Comparison of ENCODE assay signal across 21 cellular contexts in the genomic region with DNA sequence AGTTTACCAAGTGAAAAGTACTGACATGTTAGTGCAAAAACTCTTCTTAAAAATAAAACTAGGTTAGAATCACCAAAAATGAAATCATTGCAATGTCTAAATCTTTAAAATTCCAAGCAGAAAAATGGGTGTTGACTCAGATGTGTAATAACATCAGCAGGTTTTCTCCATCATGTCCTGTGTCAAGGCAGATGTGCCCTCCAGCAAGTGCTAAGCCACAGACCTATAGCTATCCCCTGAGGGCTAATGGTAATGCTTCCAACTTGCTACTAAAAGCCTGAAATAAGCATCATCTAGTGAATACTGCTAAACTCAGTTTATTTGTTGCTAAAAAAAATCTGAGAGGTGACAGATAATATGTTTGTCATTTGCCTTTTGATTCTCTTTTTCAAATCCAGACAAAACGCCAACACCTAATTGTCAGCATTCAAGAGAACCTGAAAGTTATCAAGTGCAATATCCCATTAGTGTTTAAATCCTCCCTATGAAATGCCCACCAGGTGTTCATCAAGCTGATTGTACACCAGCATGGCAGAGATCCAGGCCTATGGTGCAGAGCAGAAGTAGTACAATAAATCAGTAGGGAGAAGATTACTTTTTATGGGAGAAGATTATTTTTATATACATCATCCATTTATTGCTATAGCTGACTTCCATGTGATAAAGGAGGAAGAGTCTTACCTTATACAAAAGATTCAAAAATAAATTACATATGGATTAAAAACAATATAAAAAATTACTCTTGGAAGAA. TPM values are rescaled to one million over a fixed set of nuclear protein-coding genes. Genes with fewer than 3 reads are reported as not detected.
"Had no signal": no experiment of that assay in that cellular context is flagged by ENCODE, and none has a peak within 500 bp of the region (broad histone marks: within the 10 kb centered on the region; RNA-seq: fewer than 3 reads in every experiment).

No MANE protein-coding gene starts in this region.

- H3K36me3 Mint-ChIP-seq: activated naive CD4-positive, alpha-beta T cell treated with anti-CD3 and anti-CD28 coated beads, Interleukin-2, amount 50 U/mL, for 72 hours; brain; memory B cell had no signal

- H3K4me3 ChIP-seq: heart right ventricle, pancreas, psoas muscle, stomach, suprapubic skin, transverse colon had no signal

- H3K9me3 Mint-ChIP-seq: activated B cell treated with CpG ODN at 0.5 μM for 24 hours; activated naive CD4-positive, alpha-beta T cell treated with anti-CD3 and anti-CD28 coated beads, Interleukin-2, amount 50 U/mL, for 72 hours; activated T-cell treated with anti-CD3 and anti-CD28 coated beads, Interleukin-2, amount 50 U/mL, for 24 hours; activated T-helper 17 cell treated with anti-CD3 and anti-CD28 coated beads, Interleukin-2, amount 50 U/mL, for 72 hours; brain; memory B cell; nephron had no signal

- H3K27me3 ChIP-seq: heart right ventricle, pancreas, stomach, suprapubic skin, transverse colon had no signal

- DNase-seq: activated B cell treated with CpG ODN at 0.5 μM for 24 hours; activated CD4-positive, alpha-beta T cell treated with anti-CD3 and anti-CD28 coated beads for 36 hours; activated CD4-positive, alpha-beta T cell treated with anti-CD3 and anti-CD28 coated beads, Interleukin-2, amount 50 U/mL, for 4 hours; activated CD8-positive, alpha-beta memory T cell treated with anti-CD3 and anti-CD28 coated beads for 24 hours; activated CD8-positive, alpha-beta memory T cell treated with anti-CD3 and anti-CD28 coated beads, Interleukin-2, amount 50 U/mL, for 4 hours; activated T-cell treated with anti-CD3 and anti-CD28 coated beads, Interleukin-2, amount 50 U/mL, for 24 hours; aorta; heart right ventricle; left colon; pancreas; psoas muscle; right cardiac atrium; stomach; transverse colon had no signal

- ATAC-seq: activated CD4-positive, alpha-beta T cell treated with anti-CD3 and anti-CD28 coated beads for 36 hours; activated naive CD4-positive, alpha-beta T cell treated with anti-CD3 and anti-CD28 coated beads, Interleukin-2, amount 50 U/mL, for 72 hours; activated T-helper 17 cell treated with anti-CD3 and anti-CD28 coated beads, Interleukin-2, amount 50 U/mL, for 72 hours; heart right ventricle; left colon; pancreas; psoas muscle; right cardiac atrium had no signal

- H3K4me1 Mint-ChIP-seq: activated B cell treated with CpG ODN at 0.5 μM for 24 hours; activated CD4-positive, alpha-beta T cell treated with anti-CD3 and anti-CD28 coated beads for 36 hours; activated T-helper 17 cell treated with anti-CD3 and anti-CD28 coated beads, Interleukin-2, amount 50 U/mL, for 72 hours; brain; memory B cell; nephron had no signal

- H3K36me3 ChIP-seq: heart right ventricle, pancreas, stomach, suprapubic skin, transverse colon had no signal

- H3K9me3 ChIP-seq: heart right ventricle, pancreas, psoas muscle, stomach, suprapubic skin, transverse colon had no signal

- H3K4me3 Mint-ChIP-seq: activated B cell treated with CpG ODN at 0.5 μM for 24 hours; activated CD4-positive, alpha-beta T cell treated with anti-CD3 and anti-CD28 coated beads for 36 hours; activated T-cell treated with anti-CD3 and anti-CD28 coated beads, Interleukin-2, amount 50 U/mL, for 24 hours; activated T-helper 17 cell treated with anti-CD3 and anti-CD28 coated beads, Interleukin-2, amount 50 U/mL, for 72 hours; brain; memory B cell; nephron had no signal

- H3K4me1 ChIP-seq: heart right ventricle, pancreas, psoas muscle, stomach, suprapubic skin, transverse colon had no signal

- H3K27me3 Mint-ChIP-seq: activated B cell treated with CpG ODN at 0.5 μM for 24 hours, brain had no signal

- H3K27ac ChIP-seq: epithelial cell of prostate, heart right ventricle, pancreas, psoas muscle, stomach, suprapubic skin, transverse colon had no signal

- H3K27ac Mint-ChIP-seq: activated B cell treated with CpG ODN at 0.5 μM for 24 hours; activated CD4-positive, alpha-beta T cell treated with anti-CD3 and anti-CD28 coated beads for 36 hours; activated naive CD4-positive, alpha-beta T cell treated with anti-CD3 and anti-CD28 coated beads, Interleukin-2, amount 50 U/mL, for 72 hours; activated T-cell treated with anti-CD3 and anti-CD28 coated beads, Interleukin-2, amount 50 U/mL, for 24 hours; activated T-helper 17 cell treated with anti-CD3 and anti-CD28 coated beads, Interleukin-2, amount 50 U/mL, for 72 hours; brain; memory B cell; nephron had no signal

RNA-seq across cellular contexts. Expression of gene SYT9, which starts 55.1 kb away (rescaled TPM):
- total RNA-seq: activated B cell treated with CpG ODN at 0.5 μM for 24 hours; activated CD4-positive, alpha-beta T cell treated with anti-CD3 and anti-CD28 coated beads for 36 hours; activated T-helper 17 cell treated with anti-CD3 and anti-CD28 coated beads, Interleukin-2, amount 50 U/mL, for 72 hours; psoas muscle had no signal
